ENCODE assay signal across 25 cellular contexts in genomic region chr11:69423611-69424385, GRCh38. TPM values are rescaled to one million over a fixed set of nuclear protein-coding genes. Genes with fewer than 3 reads are reported as not detected.
DNase-seq lines count a peak whose midpoint lies in the region; ATAC-seq, FAIRE-seq and TF ChIP-seq lines count a peak whose summit lies in the region.
"Had no signal": no experiment of that assay in that cellular context is flagged by ENCODE, and none has a peak within 500 bp of the region (broad histone marks: within the 10 kb centered on the region; RNA-seq: fewer than 3 reads in every experiment).

No MANE protein-coding gene starts in this region.

- peak overlapping the region; percentile 0; the same call in 1 of the 2 replicates for H2BK5ac ChIP-seq in H1 (ENCODE audit: low read depth, low read length)

- no peak for FAIRE-seq in H1 (lab: Jason Lieb, UNC)
- FAIRE-seq: HTR-8/SVneo had no signal

- DNase-seq in Caco-2 (no peak), NCI-H524 treated with DMSO at 0.1 percent for 48 hours (lab: John Stamatoyannopoulos, UW) (peak; percentile 9), H1 (ENCODE audit: low read depth in 1 of 2, low spot score in 2 of 2) (no peak), progenitor cell of endocrine pancreas (ENCODE audit: low spot score, unreplicated experiment) (no peak), PC-3 (no peak), NCI-H1417 treated with DMSO at 0.1 percent for 48 hours (lab: John Stamatoyannopoulos, UW) (no peak)
- DNase-seq in activated CD8-positive, alpha-beta memory T cell treated with anti-CD3 and anti-CD28 coated beads, Interleukin-2, amount 50 U/mL, for 4 hours, result no peak
- DNase-seq: BE2C; DMS79; Karpas-422; MV-4-11; NCI-H1105 treated with DMSO at 0.1 percent for 48 hours; NCI-H1694 treated with DMSO at 0.1 percent for 48 hours; NCI-H2081 treated with DMSO at 0.1 percent for 48 hours; NCI-H446 treated with DMSO at 0.1 percent for 48 hours; NCI-H69; NK-92 treated with Interleukin-12 subunit alpha and Interleukin-12 subunit beta, amount 100 ng/mL, for 24 hours had no signal

- H3K4me1 ChIP-seq in Caco-2 (peaks cover 46% of the 10 kb centered on the region), H1 (replicated peaks in 1 of 4; ENCODE audit: control insufficient read depth in 3 of 4, insufficient read depth in 4 of 4, low read length in 3 of 4) (peaks cover 0 to 13% (median 4%) of the 10 kb centered on the region in 4 experiments; a peak in 4 of 7 replicates), PC-3 (ENCODE audit: insufficient read depth, low read length) (peaks cover 12% of the 10 kb centered on the region)
- H3K4me1 ChIP-seq: BE2C, Peyer's patch had no signal

- H3K4me2 ChIP-seq in H1 (ENCODE audit: insufficient read depth in 1 of 2, low read depth in 2 of 2, low read length in 2 of 2) (no peak overlapping the region), PC-3 (ENCODE audit: low read length) (no peak overlapping the region)
- H3K4me2 ChIP-seq: GM23338 had no signal

- no peaks in the 10 kb centered on the region for H3K23me2 ChIP-seq in H1 (ENCODE audit: low read depth, low read length)

- no peak for TF ChIP-seq CTCF in Caco-2 (IDR thresholded peaks at IDR 0.05; ENCODE audit: insufficient read depth in 1 of 2, low read depth in 1 of 2, low read length in 1 of 2, severe bottlenecking in 1 of 2, unreplicated experiment in 1 of 2)
- no peak for TF ChIP-seq CTCF in H1 (IDR thresholded peaks at IDR 0.05; ENCODE audit: control extremely low read depth in 1 of 3, insufficient read depth in 1 of 3, low read depth in 1 of 3, low read length in 3 of 3)
- TF ChIP-seq CTCF in progenitor cell of endocrine pancreas (IDR thresholded peaks at IDR 0.05; ENCODE audit: unreplicated experiment), result no peak
- no peak for TF ChIP-seq CTCF in PC-3 (conservative IDR thresholded peaks at IDR 0.05; ENCODE audit: low read depth, low read length)

- H3K4me3 ChIP-seq in Caco-2 (ENCODE audit: low read depth, low read length) (no peak overlapping the region), H1 (ENCODE audit: extremely low read depth in 1 of 4, insufficient read depth in 2 of 4, low read depth in 3 of 4, low read length in 4 of 4) (no peak overlapping the region), PC-3 (ENCODE audit: low read length) (no peak overlapping the region)
- H3K4me3 ChIP-seq: GM23338, Peyer's patch, SJSA1 had no signal

- no peaks in the 10 kb centered on the region for H3F3A ChIP-seq in PC-3 (ENCODE audit: low read length, unreplicated experiment)

- H3K4ac ChIP-seq in H1 (replicated peaks; ENCODE audit: insufficient read length, low read depth, low read length), result no peak overlapping the region

- TF ChIP-seq EP300 in H1 (IDR thresholded peaks at IDR 0.05; ENCODE audit: borderline replicate concordance in 1 of 2, low read depth in 2 of 2, low read length in 2 of 2), result no peak

- no peak overlapping the region for H4K5ac ChIP-seq in H1 (ENCODE audit: insufficient read length, low read depth, low read length)

- TF ChIP-seq POLR2A in H1 (IDR thresholded peaks at IDR 0.05; ENCODE audit: control extremely low read depth in 1 of 2, low read depth in 2 of 2, low read length in 2 of 2), result no peak

- H3K79me1 ChIP-seq in H1 (ENCODE audit: low read depth, low read length), result no peaks in the 10 kb centered on the region

- H3K36me3 ChIP-seq in Caco-2 (ENCODE audit: control insufficient read depth, insufficient read depth, low read length) (no peaks in the 10 kb centered on the region), H1 (ENCODE audit: control insufficient read depth in 2 of 4, insufficient read depth in 4 of 4, low read length in 3 of 4) (no peaks in the 10 kb centered on the region), PC-3 (ENCODE audit: low read depth, low read length) (no peaks in the 10 kb centered on the region)
- H3K36me3 ChIP-seq: BE2C, Peyer's patch, SJSA1 had no signal

- BruUV-seq in Caco-2 (replicated peaks; lab: Mats Ljungman, UMichigan), result no TSS peak
- no TSS peak for BruUV-seq in PC-3 (replicated peaks; lab: Mats Ljungman, UMichigan)

- no peaks in the 10 kb centered on the region for H3K9me2 ChIP-seq in PC-3 (replicated peaks; ENCODE audit: low read length)

- no peak overlapping the region for H3K9ac ChIP-seq in H1 (replicated peaks in 1 of 4; ENCODE audit: extremely low read depth in 1 of 4, low read depth in 3 of 4, low read length in 3 of 4)
- no peak overlapping the region for H3K9ac ChIP-seq in PC-3 (ENCODE audit: low read length)

- H3K36me3 Mint-ChIP-seq in Caco-2 (ENCODE audit: insufficient read depth, unreplicated experiment) (peaks cover 6% of the 10 kb centered on the region), progenitor cell of endocrine pancreas (ENCODE audit: insufficient read depth) (no peaks in the 10 kb centered on the region)

- no peaks in the 10 kb centered on the region for H3K27me3 ChIP-seq in Caco-2 (replicated peaks; ENCODE audit: control insufficient read depth, insufficient read depth, low read length)
- H3K27me3 ChIP-seq in H1 (replicated peaks in 1 of 4; ENCODE audit: control insufficient read depth in 3 of 4, extremely low read depth in 1 of 4, insufficient read depth in 3 of 4, low read length in 3 of 4), result no peaks in the 10 kb centered on the region
- H3K27me3 ChIP-seq in PC-3 (ENCODE audit: low read length), result no peaks in the 10 kb centered on the region
- H3K27me3 ChIP-seq: BE2C, Peyer's patch, SJSA1 had no signal

- H3K4me3 Mint-ChIP-seq in Caco-2 (ENCODE audit: unreplicated experiment) (no peak overlapping the region), progenitor cell of endocrine pancreas (ENCODE audit: low read depth) (no peak overlapping the region)
- H3K4me3 Mint-ChIP-seq: GM23338, IgD-negative memory B cell had no signal

- TF ChIP-seq RAD21 in H1 (IDR thresholded peaks at IDR 0.05 in 1 of 2, conservative IDR thresholded peaks at IDR 0.05 in 1 of 2; ENCODE audit: low read depth in 2 of 2, low read length in 2 of 2), result no peak

- H3K27ac Mint-ChIP-seq in Caco-2 (ENCODE audit: unreplicated experiment), result peak overlapping the region; percentile 77
- H3K27ac Mint-ChIP-seq in progenitor cell of endocrine pancreas, result peak overlapping the region; percentile 67
- H3K27ac Mint-ChIP-seq: GM23338, IgD-negative memory B cell had no signal

- H4K8ac ChIP-seq in H1 (ENCODE audit: extremely low read depth, insufficient read depth, low read length), result no peak overlapping the region

- peak overlapping the region; percentile 4; the same call in 1 of the 2 replicates for H2BK12ac ChIP-seq in H1 (ENCODE audit: low read depth, low read length)

- whole genome bisulfite sequencing in H1 (ENCODE audit: extremely low coverage in 1 of 2, insufficient coverage in 1 of 2, insufficient read length in 1 of 2, insufficient replicate concordance in 2 of 2, low coverage in 1 of 2, low lambda C conversion rate in 2 of 2, missing lambda C conversion rate in 1 of 2), 2 experiments, result 95% methylated on average over 12 of the region's 12 CpGs; no CpG with 5 or more reads in 1 of the 2 experiments

- peaks cover 50% of the 10 kb centered on the region for H3K4me1 Mint-ChIP-seq in Caco-2 (ENCODE audit: low read depth, unreplicated experiment)
- H3K4me1 Mint-ChIP-seq in progenitor cell of endocrine pancreas (ENCODE audit: low read depth), result peaks cover 24% of the 10 kb centered on the region
- H3K4me1 Mint-ChIP-seq: IgD-negative memory B cell had no signal

- H3K27ac ChIP-seq in H1 (ENCODE audit: low read depth, low read length), result no peak overlapping the region
- H3K27ac ChIP-seq in PC-3 (ENCODE audit: low read length), result no peak overlapping the region
- H3K27ac ChIP-seq: Peyer's patch had no signal

- POLR2A ChIA-PET in Caco-2 (lab: Charles Lee) (no interaction called here), H1 (lab: Charles Lee; ENCODE audit: partially characterized antibody) (interaction anchor here (0.6 kb wide), 1 partner anchor 353 kb away, joined by 3 read pairs; no protein-coding TSS in a partner anchor), PC-3 (lab: Charles Lee; ENCODE audit: unreplicated experiment) (no interaction called here)

- peaks cover 14% of the 10 kb centered on the region for H3K9me3 Mint-ChIP-seq in Caco-2 (ENCODE audit: unreplicated experiment)
- H3K9me3 Mint-ChIP-seq in progenitor cell of endocrine pancreas (ENCODE audit: low read depth), result peaks cover 7% of the 10 kb centered on the region

- H3K56ac ChIP-seq in H1 (replicated peaks; ENCODE audit: insufficient read length, low read depth, low read length), result no peak overlapping the region

- peaks cover 12% of the 10 kb centered on the region for H3K9me3 ChIP-seq in Caco-2
- peaks cover 10 to 12% of the 10 kb centered on the region in 2 experiments; a peak in 3 of 4 replicates for H3K9me3 ChIP-seq in H1 (ENCODE audit: insufficient read depth in 2 of 2, low read depth in 1 of 2, low read length in 1 of 2)
- no peaks in the 10 kb centered on the region for H3K9me3 ChIP-seq in PC-3 (ENCODE audit: low read length)

- CTCF ChIA-PET in Caco-2 (lab: Charles Lee) (no interaction called here), H1 (lab: Charles Lee; ENCODE audit: partially characterized antibody) (interaction anchor here (1.6 kb wide), 1 partner anchor 135 kb away, joined by 3 read pairs; no protein-coding TSS in a partner anchor), PC-3 (lab: Charles Lee) (no interaction called here)

- H2AFZ ChIP-seq in H1 (ENCODE audit: low read length), result no peak overlapping the region
- H2AFZ ChIP-seq in PC-3 (ENCODE audit: low read length), result no peak overlapping the region
- H2AFZ ChIP-seq: GM23338 had no signal

- H2BK120ac ChIP-seq in H1 (replicated peaks; ENCODE audit: low read depth, low read length), result no peak overlapping the region

- H4K20me1 ChIP-seq in H1 (replicated peaks in 1 of 2; ENCODE audit: control insufficient read depth in 1 of 2, insufficient read depth in 2 of 2, low read length in 2 of 2) (no peaks in the 10 kb centered on the region), PC-3 (ENCODE audit: low read length) (no peaks in the 10 kb centered on the region)

- H2BK20ac ChIP-seq in H1 (ENCODE audit: low read length), result peak overlapping the region; percentile 38; the same call in 1 of the 2 replicates

- no peak for ATAC-seq in PC-3
- ATAC-seq: GM23338, HCT116 had no signal

- H3K14ac ChIP-seq in H1 (ENCODE audit: insufficient read length), result no peak overlapping the region

- H3K79me2 ChIP-seq in H1 (ENCODE audit: control insufficient read depth in 1 of 2, insufficient read depth in 2 of 2, low read length in 2 of 2) (no peaks in the 10 kb centered on the region), PC-3 (ENCODE audit: low read length) (no peaks in the 10 kb centered on the region)

- H2AK5ac ChIP-seq in H1 (ENCODE audit: low read depth, low read length), result 0 out of 2 replicates have a peak overlapping the region, but pooled peaks have one; percentile 19

- no peak overlapping the region for H3K23ac ChIP-seq in H1 (ENCODE audit: insufficient read length)

- H2BK15ac ChIP-seq in H1 (ENCODE audit: low read length), result 0 out of 2 replicates have a peak overlapping the region, but pooled peaks have one; percentile 40

- peak overlapping the region; percentile 3; the same call in 1 of the 2 replicates for H3K18ac ChIP-seq in H1 (ENCODE audit: extremely low read depth, low read length)

- H4K91ac ChIP-seq in H1 (replicated peaks; ENCODE audit: insufficient read length, low read length), result no peak overlapping the region

- H3K27me3 Mint-ChIP-seq in Caco-2 (ENCODE audit: insufficient read depth, unreplicated experiment), result no peaks in the 10 kb centered on the region
- no peaks in the 10 kb centered on the region for H3K27me3 Mint-ChIP-seq in progenitor cell of endocrine pancreas

- intact Hi-C loops in Caco-2 (cut with micrococcal nuclease; ENCODE audit: unreplicated experiment), result no loop called here
- intact Hi-C loops in PC-3 (cut with micrococcal nuclease), result no loop called here

RNA-seq across cellular contexts. Expression of gene LINC01488, which starts 57.7 kb away (rescaled TPM):
- total RNA-seq in Caco-2 (2022) (0.12 TPM in 1 of 2 replicates, not detected in the other), progenitor cell of endocrine pancreas (1.3 and 1.4 TPM in 2 replicates), PC-3 (2014; rRNA removed) (not detected in 2 replicates)
- not detected in 2 replicates for total RNA-seq in H1 (2021; fragmentation: NEBNext Ultra II Directional; extraction: Animal tissue kit (Norgen Biotek cat#: 25700))
- polyA plus RNA-seq in H1 (2011; rRNA removed), result 0.03 TPM in 1 of 2 replicates, not detected in the other
- polyA plus RNA-seq in H1 (2011; cell fraction: cytosol; rRNA removed), result not detected
- polyA plus RNA-seq in H1 (2011; cell fraction: nucleus; rRNA removed), result not detected
- not detected in 4 replicates for polyA plus RNA-seq in H1 (2012, experiment 1 of 2)
- polyA plus RNA-seq in H1 (2012, experiment 2 of 2), result not detected
- polyA plus RNA-seq in H1 (2013, experiment 1 of 2), result not detected
- polyA plus RNA-seq in H1 (2013, experiment 2 of 2), result not detected
- not detected in 2 replicates for polyA minus RNA-seq in H1 (2011; rRNA and poly(A)+ RNA removed)
- polyA minus RNA-seq in H1 (2011; cell fraction: cytosol; rRNA and poly(A)+ RNA removed), result not detected
- not detected for polyA minus RNA-seq in H1 (2011; cell fraction: nucleus; rRNA and poly(A)+ RNA removed)
- total RNA-seq: A673, GM23338, M059J, Peyer's patch had no signal
- polyA plus RNA-seq: GM23338, IgD-negative memory B cell had no signal
